Comparison of ENCODE assay signal across 1 cellular context in genomic region chr2:179574061-179574519, GRCh38.
A peak's percentile ranks its signal among the peaks of the same experiment; 100 is the strongest.
TF ChIP-seq lines count a peak whose summit lies in the region.

No MANE protein-coding gene starts in this region.

TF ChIP-seq in HepG2, 621 proteins besides CTCF, POLR2A, EP300 and RAD21 (continued from another document):
- TF ChIP-seq, protein P1, sequence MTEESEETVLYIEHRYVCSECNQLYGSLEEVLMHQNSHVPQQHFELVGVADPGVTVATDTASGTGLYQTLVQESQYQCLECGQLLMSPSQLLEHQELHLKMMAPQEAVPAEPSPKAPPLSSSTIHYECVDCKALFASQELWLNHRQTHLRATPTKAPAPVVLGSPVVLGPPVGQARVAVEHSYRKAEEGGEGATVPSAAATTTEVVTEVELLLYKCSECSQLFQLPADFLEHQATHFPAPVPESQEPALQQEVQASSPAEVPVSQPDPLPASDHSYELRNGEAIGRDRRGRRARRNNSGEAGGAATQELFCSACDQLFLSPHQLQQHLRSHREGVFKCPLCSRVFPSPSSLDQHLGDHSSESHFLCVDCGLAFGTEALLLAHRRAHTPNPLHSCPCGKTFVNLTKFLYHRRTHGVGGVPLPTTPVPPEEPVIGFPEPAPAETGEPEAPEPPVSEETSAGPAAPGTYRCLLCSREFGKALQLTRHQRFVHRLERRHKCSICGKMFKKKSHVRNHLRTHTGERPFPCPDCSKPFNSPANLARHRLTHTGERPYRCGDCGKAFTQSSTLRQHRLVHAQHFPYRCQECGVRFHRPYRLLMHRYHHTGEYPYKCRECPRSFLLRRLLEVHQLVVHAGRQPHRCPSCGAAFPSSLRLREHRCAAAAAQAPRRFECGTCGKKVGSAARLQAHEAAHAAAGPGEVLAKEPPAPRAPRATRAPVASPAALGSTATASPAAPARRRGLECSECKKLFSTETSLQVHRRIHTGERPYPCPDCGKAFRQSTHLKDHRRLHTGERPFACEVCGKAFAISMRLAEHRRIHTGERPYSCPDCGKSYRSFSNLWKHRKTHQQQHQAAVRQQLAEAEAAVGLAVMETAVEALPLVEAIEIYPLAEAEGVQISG (CRISPR knock-in tag; IDR thresholded peaks at IDR 0.05) = no peak
- TF ChIP-seq NR2F2 (IDR thresholded peaks at IDR 0.05; ENCODE audit: borderline replicate concordance, low read depth) = 0 out of 2 replicates have a peak, but pooled peaks have one; percentile 16
- no peak for TF ChIP-seq CERS6 (CRISPR knock-in tag; IDR thresholded peaks at IDR 0.05)
- no peak for TF ChIP-seq ZNF281 (CRISPR knock-in tag; IDR thresholded peaks at IDR 0.05; ENCODE audit: borderline replicate concordance)
- TF ChIP-seq ARID4A (CRISPR knock-in tag; IDR thresholded peaks at IDR 0.05; ENCODE audit: borderline replicate concordance) = no peak
- TF ChIP-seq ZNF335 (CRISPR knock-in tag; IDR thresholded peaks at IDR 0.05) = no peak
- TF ChIP-seq TOPORS (CRISPR knock-in tag; IDR thresholded peaks at IDR 0.05) = no peak
- TF ChIP-seq ZNF619 (CRISPR knock-in tag; IDR thresholded peaks at IDR 0.05) = no peak
- no peak for TF ChIP-seq MYNN (CRISPR knock-in tag; IDR thresholded peaks at IDR 0.05; ENCODE audit: low read depth)
- no peak for TF ChIP-seq ZSCAN22 (CRISPR knock-in tag; IDR thresholded peaks at IDR 0.05)
- no peak for TF ChIP-seq HNRNPUL1 (IDR thresholded peaks at IDR 0.05; ENCODE audit: low read depth, low read length)
- peak; percentile 62; the same call in 1 of the 2 replicates for TF ChIP-seq MIXL1 (CRISPR knock-in tag; IDR thresholded peaks at IDR 0.05)
- TF ChIP-seq ZXDC (CRISPR knock-in tag; IDR thresholded peaks at IDR 0.05) = no peak
- no peak for TF ChIP-seq ZNF24 (IDR thresholded peaks at IDR 0.05)
- no peak for TF ChIP-seq CBX5 (CRISPR knock-in tag; IDR thresholded peaks at IDR 0.05; ENCODE audit: borderline replicate concordance)
- TF ChIP-seq ZNF781 (CRISPR knock-in tag; IDR thresholded peaks at IDR 0.05; ENCODE audit: borderline replicate concordance, not compliant biosample characterization) = no peak
- peak; percentile 63 for TF ChIP-seq TEAD3 (CRISPR knock-in tag; optimal IDR thresholded peaks at IDR 0.05; ENCODE audit: borderline replicate concordance)
- TF ChIP-seq HNRNPK (IDR thresholded peaks at IDR 0.05; ENCODE audit: low read depth, low read length, poor library complexity, severe bottlenecking) = no peak
- no peak for TF ChIP-seq GTF3A (CRISPR knock-in tag; conservative IDR thresholded peaks at IDR 0.05)
- no peak for TF ChIP-seq ESRRA (CRISPR knock-in tag; IDR thresholded peaks at IDR 0.05; ENCODE audit: low read depth)
- TF ChIP-seq, protein P2, sequence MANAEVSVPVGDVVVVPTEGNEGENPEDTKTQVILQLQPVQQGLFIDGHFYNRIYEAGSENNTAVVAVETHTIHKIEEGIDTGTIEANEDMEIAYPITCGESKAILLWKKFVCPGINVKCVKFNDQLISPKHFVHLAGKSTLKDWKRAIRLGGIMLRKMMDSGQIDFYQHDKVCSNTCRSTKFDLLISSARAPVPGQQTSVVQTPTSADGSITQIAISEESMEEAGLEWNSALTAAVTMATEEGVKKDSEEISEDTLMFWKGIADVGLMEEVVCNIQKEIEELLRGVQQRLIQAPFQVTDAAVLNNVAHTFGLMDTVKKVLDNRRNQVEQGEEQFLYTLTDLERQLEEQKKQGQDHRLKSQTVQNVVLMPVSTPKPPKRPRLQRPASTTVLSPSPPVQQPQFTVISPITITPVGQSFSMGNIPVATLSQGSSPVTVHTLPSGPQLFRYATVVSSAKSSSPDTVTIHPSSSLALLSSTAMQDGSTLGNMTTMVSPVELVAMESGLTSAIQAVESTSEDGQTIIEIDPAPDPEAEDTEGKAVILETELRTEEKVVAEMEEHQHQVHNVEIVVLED (CRISPR knock-in tag; IDR thresholded peaks at IDR 0.05; ENCODE audit: borderline replicate concordance) = peak; percentile 17; the same call in 1 of the 2 replicates
- TF ChIP-seq, protein P3, sequence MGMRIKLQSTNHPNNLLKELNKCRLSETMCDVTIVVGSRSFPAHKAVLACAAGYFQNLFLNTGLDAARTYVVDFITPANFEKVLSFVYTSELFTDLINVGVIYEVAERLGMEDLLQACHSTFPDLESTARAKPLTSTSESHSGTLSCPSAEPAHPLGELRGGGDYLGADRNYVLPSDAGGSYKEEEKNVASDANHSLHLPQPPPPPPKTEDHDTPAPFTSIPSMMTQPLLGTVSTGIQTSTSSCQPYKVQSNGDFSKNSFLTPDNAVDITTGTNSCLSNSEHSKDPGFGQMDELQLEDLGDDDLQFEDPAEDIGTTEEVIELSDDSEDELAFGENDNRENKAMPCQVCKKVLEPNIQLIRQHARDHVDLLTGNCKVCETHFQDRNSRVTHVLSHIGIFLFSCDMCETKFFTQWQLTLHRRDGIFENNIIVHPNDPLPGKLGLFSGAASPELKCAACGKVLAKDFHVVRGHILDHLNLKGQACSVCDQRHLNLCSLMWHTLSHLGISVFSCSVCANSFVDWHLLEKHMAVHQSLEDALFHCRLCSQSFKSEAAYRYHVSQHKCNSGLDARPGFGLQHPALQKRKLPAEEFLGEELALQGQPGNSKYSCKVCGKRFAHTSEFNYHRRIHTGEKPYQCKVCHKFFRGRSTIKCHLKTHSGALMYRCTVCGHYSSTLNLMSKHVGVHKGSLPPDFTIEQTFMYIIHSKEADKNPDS (CRISPR knock-in tag; IDR thresholded peaks at IDR 0.05) = no peak
- peak; percentile 54 for TF ChIP-seq MED1 (CRISPR knock-in tag; IDR thresholded peaks at IDR 0.05)
